ENCODE assay signal across 11 cellular contexts in the genomic region with DNA sequence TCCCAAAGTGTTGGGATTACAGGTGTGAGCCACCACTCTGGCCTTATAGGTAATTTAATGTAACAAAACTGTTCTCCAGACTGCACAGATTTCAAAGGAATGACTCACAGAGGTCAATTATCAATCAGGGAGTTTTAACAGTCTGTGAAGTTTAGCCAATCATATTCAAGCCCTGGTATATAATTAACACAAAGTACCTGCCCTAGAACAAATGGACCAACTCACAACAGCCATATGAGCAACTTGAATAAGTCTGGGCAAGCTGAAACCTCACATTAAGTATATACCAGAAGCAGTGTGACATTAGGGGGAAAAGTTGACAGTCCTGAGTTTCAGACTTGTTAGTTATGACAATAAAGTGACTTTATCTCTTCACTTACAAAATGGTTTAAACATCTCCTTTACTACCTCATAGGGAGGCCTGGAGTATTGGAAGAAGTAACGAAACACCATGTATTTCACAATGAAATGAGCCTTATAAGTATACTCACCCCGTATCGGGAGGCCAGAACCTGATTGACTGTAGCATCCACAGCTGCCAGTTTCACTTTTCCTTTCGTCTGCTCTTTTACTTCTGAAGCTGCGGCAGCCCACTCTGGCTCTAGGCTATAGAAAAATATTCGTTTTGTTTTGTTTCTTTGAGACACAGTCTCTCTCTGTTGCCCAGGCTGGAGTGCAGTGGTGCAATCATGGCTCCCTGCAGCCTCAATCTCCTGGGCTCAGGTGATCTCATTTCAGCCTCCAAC. TPM values are rescaled to one million over a fixed set of nuclear protein-coding genes. Genes with fewer than 3 reads are reported as not detected.
A peak's percentile ranks its signal among the peaks of the same experiment; 100 is the strongest.
DNase-seq lines count a peak whose midpoint lies in the region; ATAC-seq and TF ChIP-seq lines count a peak whose summit lies in the region.
"Had no signal": no experiment of that assay in that cellular context is flagged by ENCODE, and none has a peak within 500 bp of the region (broad histone marks: within the 10 kb centered on the region; RNA-seq: fewer than 3 reads in every experiment).

No MANE protein-coding gene starts in this region.

- no peaks in the 10 kb centered on the region for H3K9me3 Mint-ChIP-seq in endothelial cell (ENCODE audit: unreplicated experiment)

- H3K4me3 Mint-ChIP-seq in endothelial cell (ENCODE audit: unreplicated experiment) = no peak overlapping the region

- intact Hi-C loops in gastrocnemius medialis (cut with DNase I; ENCODE audit: low total_unique reads) = no loop called here

- DNase-seq in left kidney (ENCODE audit: low read depth, low spot score) (peak; percentile 24), NCI-H446 (lab: John Stamatoyannopoulos, UW) (no peak), SKM-1 (lab: John Stamatoyannopoulos, UW; ENCODE audit: unreplicated experiment) (no peak), gastrocnemius medialis (no peak), endothelial cell (ENCODE audit: low spot score) (no peak)
- DNase-seq: T1000 had no signal

- H3K27ac ChIP-seq in gastrocnemius medialis = no peak overlapping the region
- H3K27ac ChIP-seq: vagina had no signal

- no peaks in the 10 kb centered on the region for H3K4me1 Mint-ChIP-seq in endothelial cell (ENCODE audit: unreplicated experiment)

- H3K27me3 ChIP-seq in gastrocnemius medialis = no peaks in the 10 kb centered on the region
- H3K27me3 ChIP-seq: breast epithelium, vagina had no signal

- peaks cover 0 to 4% of the 10 kb centered on the region in 2 donors for H3K4me1 ChIP-seq in gastrocnemius medialis
- H3K4me1 ChIP-seq: breast epithelium, vagina had no signal

- no peak for TF ChIP-seq POLR2A in gastrocnemius medialis (IDR thresholded peaks at IDR 0.05)

- H3K9me3 ChIP-seq in gastrocnemius medialis = no peaks in the 10 kb centered on the region
- H3K9me3 ChIP-seq: breast epithelium, vagina had no signal

- H3K4me3 ChIP-seq in gastrocnemius medialis = no peak overlapping the region
- H3K4me3 ChIP-seq: breast epithelium, vagina had no signal

- no peak overlapping the region for H3K27ac Mint-ChIP-seq in endothelial cell (ENCODE audit: unreplicated experiment)

- no peak for TF ChIP-seq CTCF in gastrocnemius medialis (IDR thresholded peaks at IDR 0.05 in 4 of 5, conservative IDR thresholded peaks at IDR 0.05 in 1 of 5)
- no peak for TF ChIP-seq CTCF in endothelial cell (IDR thresholded peaks at IDR 0.05; ENCODE audit: unreplicated experiment)

- ATAC-seq in GM18511 (IDR thresholded peaks at IDR 0.05; ENCODE audit: unreplicated experiment) = peak; percentile 90
- peak; percentile 91 for ATAC-seq in GM21390 (IDR thresholded peaks at IDR 0.05; ENCODE audit: unreplicated experiment)
- ATAC-seq in HG03457 (IDR thresholded peaks at IDR 0.05; ENCODE audit: unreplicated experiment) = peak; percentile 56
- ATAC-seq in gastrocnemius medialis = no peak

- H3K36me3 ChIP-seq in gastrocnemius medialis = peaks cover 0 to 90% of the 10 kb centered on the region in 2 donors

- H3K27me3 Mint-ChIP-seq in endothelial cell (ENCODE audit: unreplicated experiment) = no peaks in the 10 kb centered on the region

- peaks cover 48% of the 10 kb centered on the region for H3K36me3 Mint-ChIP-seq in endothelial cell (ENCODE audit: low read depth, unreplicated experiment)

- in situ Hi-C loops in gastrocnemius medialis (cut with MboI; ENCODE audit: low sequenced_read_pairs in 4 of 4) = no loop called here

RNA-seq across cellular contexts. Expression of gene PDIA6, which starts 22.2 kb away (rescaled TPM):
- total RNA-seq in gastrocnemius medialis (10 to 100 TPM; 32.0 to 72.4 (median 54.2) TPM), endothelial cell (ENCODE audit: unreplicated experiment) (292 TPM)

Comparison
In these comparisons a context has a peak if more than half of its experiments do, and no peak if none do; other contexts are left out.
1. ATAC-seq: peak in GM18511 (single experiment), GM21390 (single experiment) and HG03457 (single experiment); none in gastrocnemius medialis (0 of 2).